Comparison of ENCODE assay signal across 19 cellular contexts in the genomic region with DNA sequence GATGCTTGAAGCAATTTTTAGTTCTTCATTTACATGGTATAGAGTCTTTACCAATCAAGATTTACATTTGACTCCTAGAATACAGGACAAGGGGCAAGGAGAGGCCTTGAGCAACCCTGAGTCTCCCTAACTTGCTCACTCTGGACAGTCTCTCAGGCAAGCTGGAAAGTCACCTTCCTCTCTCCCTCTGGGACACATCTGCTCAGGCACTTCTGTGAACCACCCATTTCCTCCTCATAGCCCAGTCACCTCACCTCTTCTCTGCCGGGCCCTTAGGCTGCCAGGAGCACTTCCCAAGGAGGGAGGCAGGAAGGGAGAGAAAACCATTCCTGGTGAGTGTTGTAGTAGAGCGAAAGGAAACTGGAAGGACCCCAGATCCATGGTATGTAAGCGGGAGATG.
"Had no signal": no experiment of that assay in that cellular context is flagged by ENCODE, and none has a peak within 500 bp of the region (broad histone marks: within the 10 kb centered on the region; RNA-seq: fewer than 3 reads in every experiment).

No MANE protein-coding gene starts in this region.

- H3K27ac Mint-ChIP-seq: endodermal cell; natural killer cell; stimulated activated naive CD8-positive, alpha-beta T cell treated with anti-CD3 and anti-CD28 coated beads, Interleukin-15, Interleukin-2, amounts not matched to agents 100 ng/mL and 50 ng/mL, for 24 hours; T-helper 17 cell had no signal

- H3K4me3 Mint-ChIP-seq: endodermal cell; natural killer cell; stimulated activated naive CD8-positive, alpha-beta T cell treated with anti-CD3 and anti-CD28 coated beads, Interleukin-15, Interleukin-2, amounts not matched to agents 100 ng/mL and 50 ng/mL, for 24 hours; T-helper 17 cell had no signal

- H3K4me1 Mint-ChIP-seq: natural killer cell had no signal

- H3K36me3 ChIP-seq: adrenal gland, lower lobe of right lung, suprapubic skin had no signal

- ATAC-seq: activated naive CD4-positive, alpha-beta T cell treated with anti-CD3 and anti-CD28 coated beads, Interleukin-2, amount 50 U/mL, for 72 hours; natural killer cell; T-helper 17 cell had no signal

- H3K4me1 ChIP-seq: suprapubic skin had no signal

- H3K27me3 Mint-ChIP-seq: stimulated activated naive CD8-positive, alpha-beta T cell treated with anti-CD3 and anti-CD28 coated beads, Interleukin-15, Interleukin-2, amounts not matched to agents 100 ng/mL and 50 ng/mL, for 24 hours had no signal

- H3K4me3 ChIP-seq: adrenal gland, lower lobe of right lung, suprapubic skin had no signal

- DNase-seq: activated CD4-positive, alpha-beta T cell treated with anti-CD3 and anti-CD28 coated beads for 1 hour; activated CD8-positive, alpha-beta memory T cell treated with anti-CD3 and anti-CD28 coated beads for 24 hours; activated CD8-positive, alpha-beta memory T cell treated with anti-CD3 and anti-CD28 coated beads, Interleukin-2, amount 50 U/mL, for 48 hours; activated effector memory CD4-positive, alpha-beta T cell treated with anti-CD3 and anti-CD28 coated beads, Interleukin-2, amount 50 U/mL, for 16 hours; activated T-cell treated with anti-CD3 and anti-CD28 coated beads, Interleukin-2, amount 50 U/mL, for 48 hours; endodermal cell; erythroblast; foreskin melanocyte; kidney glomerular epithelial cell; lower lobe of right lung; natural killer cell; occipital lobe; T-helper 17 cell; trophoblast cell; WERI-Rb-1 had no signal

- H3K27ac ChIP-seq: lower lobe of right lung, suprapubic skin, WERI-Rb-1 had no signal

- H3K9me3 Mint-ChIP-seq: activated naive CD4-positive, alpha-beta T cell treated with anti-CD3 and anti-CD28 coated beads, Interleukin-2, amount 50 U/mL, for 72 hours; endodermal cell; natural killer cell; stimulated activated naive CD8-positive, alpha-beta T cell treated with anti-CD3 and anti-CD28 coated beads, Interleukin-15, Interleukin-2, amounts not matched to agents 100 ng/mL and 50 ng/mL, for 24 hours had no signal

- H3K36me3 Mint-ChIP-seq: activated naive CD4-positive, alpha-beta T cell treated with anti-CD3 and anti-CD28 coated beads, Interleukin-2, amount 50 U/mL, for 72 hours; natural killer cell had no signal

- H3K27me3 ChIP-seq: adrenal gland, suprapubic skin had no signal

- H3K9me3 ChIP-seq: adrenal gland, lower lobe of right lung, suprapubic skin had no signal
